Comparison of ENCODE assay signal across 18 cellular contexts in the genomic region with DNA sequence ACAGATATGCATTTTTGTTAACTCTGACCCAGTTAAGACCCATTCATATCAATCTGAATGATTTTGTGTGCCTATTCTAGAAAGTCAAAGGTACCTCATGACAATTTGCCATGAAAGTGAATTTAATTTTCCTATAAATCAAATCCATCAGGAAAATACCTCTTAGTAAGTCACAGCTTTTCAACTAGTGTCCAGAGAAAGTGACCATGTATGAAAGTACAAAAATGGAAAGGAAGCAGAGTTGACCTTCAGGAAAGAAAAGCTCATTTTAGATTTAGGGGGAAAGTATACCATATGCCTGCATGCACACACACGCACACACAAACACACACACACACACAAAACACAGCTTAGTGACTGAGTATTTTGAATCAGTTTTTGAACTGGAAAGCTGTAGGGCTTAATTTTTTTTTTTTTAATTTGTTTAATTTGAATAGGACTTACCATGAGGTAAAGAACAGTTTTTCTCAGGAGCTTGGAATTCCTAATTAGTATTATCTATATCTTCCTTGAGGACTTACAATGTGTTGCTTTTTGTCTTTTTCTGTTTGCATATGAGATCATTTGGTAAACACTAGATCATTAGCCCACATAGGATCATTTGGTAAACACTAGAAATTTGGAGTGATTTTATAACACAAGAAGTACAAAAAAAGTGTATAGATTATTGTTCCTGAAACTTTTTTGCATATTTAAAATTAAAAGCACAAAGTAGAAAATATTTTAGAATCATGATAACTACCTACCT.
DNase-seq lines count a peak whose midpoint lies in the region; ATAC-seq and TF ChIP-seq lines count a peak whose summit lies in the region.
"Had no signal": no experiment of that assay in that cellular context is flagged by ENCODE, and none has a peak within 500 bp of the region (broad histone marks: within the 10 kb centered on the region; RNA-seq: fewer than 3 reads in every experiment).

No MANE protein-coding gene starts in this region.

- TF ChIP-seq CTCF in LNCaP clone FGC (IDR thresholded peaks at IDR 0.05; ENCODE audit: control insufficient read depth, extremely low read depth, insufficient read depth): no peak
- no peak for TF ChIP-seq CTCF in mesothelial cell of epicardium (IDR thresholded peaks at IDR 0.05; ENCODE audit: unreplicated experiment)

- DNase-seq in DMS53 treated with DMSO at 0.1 percent for 48 hours (lab: John Stamatoyannopoulos, UW; ENCODE audit: unreplicated experiment): peak; percentile 55
- DNase-seq in LNCaP clone FGC (ENCODE audit: low read depth): peak; percentile 68
- DNase-seq in NCI-H748 treated with DMSO at 0.1 percent for 48 hours (lab: John Stamatoyannopoulos, UW): peak; percentile 34
- DNase-seq in mesothelial cell of epicardium (ENCODE audit: low spot score in 2 of 2, unreplicated experiment in 2 of 2): no peak
- no peak for DNase-seq in natural killer cell treated with Interleukin-12 subunit alpha and Interleukin-12 subunit beta and Interleukin-15 and Interleukin-18, amount 100 ng/mL, for 72 hours (ENCODE audit: low spot score)
- DNase-seq in LoVo (ENCODE audit: low spot score): no peak
- no peak for DNase-seq in activated CD4-positive, alpha-beta T cell treated with anti-CD3 and anti-CD28 coated beads, Interleukin-2, amount 50 U/mL, for 4 hours
- DNase-seq: AML-193; CD4-positive, alpha-beta memory T cell; COR-L47; HCEC 1CT; Karpas-422; NCI-H446; NCI-H524 treated with DMSO at 0.1 percent for 48 hours; SIG-M5 had no signal

- no peak overlapping the region for H3K4me3 Mint-ChIP-seq in mesothelial cell of epicardium
- H3K4me3 Mint-ChIP-seq in natural killer cell treated with Interleukin-12 subunit alpha and Interleukin-12 subunit beta and Interleukin-15 and Interleukin-18, amount 100 ng/mL, for 72 hours: no peak overlapping the region
- H3K4me3 Mint-ChIP-seq: CD4-positive, alpha-beta memory T cell; IgD-negative memory B cell had no signal

- H3K4me1 Mint-ChIP-seq in mesothelial cell of epicardium: peaks cover 29% of the 10 kb centered on the region
- H3K4me1 Mint-ChIP-seq in natural killer cell treated with Interleukin-12 subunit alpha and Interleukin-12 subunit beta and Interleukin-15 and Interleukin-18, amount 100 ng/mL, for 72 hours (ENCODE audit: low read depth in 2 of 2): peaks cover 25 to 31% of the 10 kb centered on the region in 2 donors

- H3K36me3 Mint-ChIP-seq in mesothelial cell of epicardium: no peaks in the 10 kb centered on the region
- no peaks in the 10 kb centered on the region for H3K36me3 Mint-ChIP-seq in natural killer cell treated with Interleukin-12 subunit alpha and Interleukin-12 subunit beta and Interleukin-15 and Interleukin-18, amount 100 ng/mL, for 72 hours

- ATAC-seq in natural killer cell treated with Interleukin-12 subunit alpha and Interleukin-12 subunit beta and Interleukin-15 and Interleukin-18, amount 100 ng/mL, for 72 hours: no peak
- ATAC-seq: A549 had no signal

- peak overlapping the region; percentile 23 for H3K27ac Mint-ChIP-seq in mesothelial cell of epicardium
- no peak overlapping the region for H3K27ac Mint-ChIP-seq in natural killer cell treated with Interleukin-12 subunit alpha and Interleukin-12 subunit beta and Interleukin-15 and Interleukin-18, amount 100 ng/mL, for 72 hours
- H3K27ac Mint-ChIP-seq: CD4-positive, alpha-beta memory T cell; IgD-negative memory B cell had no signal

- no peaks in the 10 kb centered on the region for H3K27me3 Mint-ChIP-seq in mesothelial cell of epicardium (ENCODE audit: low read depth)
- H3K27me3 Mint-ChIP-seq in natural killer cell treated with Interleukin-12 subunit alpha and Interleukin-12 subunit beta and Interleukin-15 and Interleukin-18, amount 100 ng/mL, for 72 hours: no peaks in the 10 kb centered on the region
- H3K27me3 Mint-ChIP-seq: CD4-positive, alpha-beta memory T cell; IgD-negative memory B cell had no signal

- H3K4me3 ChIP-seq in LNCaP clone FGC (ENCODE audit: low read depth, low read length): no peak overlapping the region
- H3K4me3 ChIP-seq: A549; BLaER1 treated with 17β-estradiol and CSF1 and Interleukin-3, amounts not matched to agents 10 nM and 100 nM had no signal

- H3K9me3 Mint-ChIP-seq in mesothelial cell of epicardium: no peaks in the 10 kb centered on the region
- H3K9me3 Mint-ChIP-seq in natural killer cell treated with Interleukin-12 subunit alpha and Interleukin-12 subunit beta and Interleukin-15 and Interleukin-18, amount 100 ng/mL, for 72 hours: no peaks in the 10 kb centered on the region

Comparison
In these comparisons a context has a peak if more than half of its experiments do, and no peak if none do; other contexts are left out.
1. DNase-seq: peak in DMS53 treated with DMSO at 0.1 percent for 48 hours (single experiment), LNCaP clone FGC (single experiment) and NCI-H748 treated with DMSO at 0.1 percent for 48 hours (single experiment); none in mesothelial cell of epicardium (0 of 2), natural killer cell treated with Interleukin-12 subunit alpha and Interleukin-12 subunit beta and Interleukin-15 and Interleukin-18, amount 100 ng/mL, for 72 hours (single experiment), LoVo (single experiment) and activated CD4-positive, alpha-beta T cell treated with anti-CD3 and anti-CD28 coated beads, Interleukin-2, amount 50 U/mL, for 4 hours (0 of 2).